ENCODE assay signal across 9 cellular contexts in genomic region chr5:146130440-146131045, GRCh38. TPM values are rescaled to one million over a fixed set of nuclear protein-coding genes. Genes with fewer than 3 reads are reported as not detected.
DNase-seq lines count a peak whose midpoint lies in the region; ATAC-seq, FAIRE-seq and TF ChIP-seq lines count a peak whose summit lies in the region.
"Had no signal": no experiment of that assay in that cellular context is flagged by ENCODE, and none has a peak within 500 bp of the region (broad histone marks: within the 10 kb centered on the region; RNA-seq: fewer than 3 reads in every experiment).

No MANE protein-coding gene starts in this region.

- peaks cover 54% of the 10 kb centered on the region for H3K36me3 ChIP-seq in Karpas-422 (ENCODE audit: insufficient read depth, low read length)
- peaks cover 18% of the 10 kb centered on the region for H3K36me3 ChIP-seq in bronchial epithelial cell (ENCODE audit: control insufficient read depth, insufficient read depth, low read length)
- H3K36me3 ChIP-seq in mucosa of descending colon (ENCODE audit: low read depth), result peaks cover 4% of the 10 kb centered on the region

- H3K4me1 ChIP-seq in Karpas-422 (ENCODE audit: low read length), result peaks cover 13% of the 10 kb centered on the region
- no peaks in the 10 kb centered on the region for H3K4me1 ChIP-seq in mucosa of descending colon (ENCODE audit: low read depth)

- H3K27ac Mint-ChIP-seq in Calu3 (ENCODE audit: unreplicated experiment), result no peak overlapping the region
- H3K27ac Mint-ChIP-seq: immature natural killer cell had no signal

- DNase-seq in Calu3, result no peak
- peak; percentile 68 for DNase-seq in Karpas-422
- DNase-seq in bronchial epithelial cell (ENCODE audit: low read depth), result peak; percentile 36
- no peak for DNase-seq in mucosa of descending colon
- no peak for DNase-seq in stimulated activated CD4-positive, alpha-beta T cell treated with anti-CD3 and anti-CD28 coated beads, Interleukin-2, amount 100 ng/mL, for 48 hours

- no peak overlapping the region for H3K27ac ChIP-seq in Karpas-422 (ENCODE audit: low read length)

- ATAC-seq in mucosa of descending colon (no peak), HG02678 (IDR thresholded peaks at IDR 0.05; ENCODE audit: unreplicated experiment) (no peak), HG03457 (IDR thresholded peaks at IDR 0.05; ENCODE audit: unreplicated experiment) (no peak), GM21423 (IDR thresholded peaks at IDR 0.05; ENCODE audit: unreplicated experiment) (no peak)

- intact Hi-C loops in Calu3 (cut with micrococcal nuclease; ENCODE audit: unreplicated experiment), result loop anchor here (1.0 kb wide), 1 partner anchor 1927 kb away; no protein-coding TSS in a partner anchor
- intact Hi-C loops in mucosa of descending colon (cut with DNase I, micrococcal nuclease), result no loop called here

- no peaks in the 10 kb centered on the region for H3K9me3 ChIP-seq in Karpas-422 (ENCODE audit: low read length)
- no peaks in the 10 kb centered on the region for H3K9me3 ChIP-seq in mucosa of descending colon

- H3K9me3 Mint-ChIP-seq in Calu3 (ENCODE audit: low read depth, unreplicated experiment), result no peaks in the 10 kb centered on the region
- H3K9me3 Mint-ChIP-seq: immature natural killer cell had no signal

- H3K4me3 ChIP-seq in Karpas-422 (ENCODE audit: low read length) (no peak overlapping the region), bronchial epithelial cell (ENCODE audit: low read depth, low read length) (no peak overlapping the region), mucosa of descending colon (no peak overlapping the region)

- H3K27me3 ChIP-seq in Karpas-422 (ENCODE audit: low read length), result no peaks in the 10 kb centered on the region
- no peaks in the 10 kb centered on the region for H3K27me3 ChIP-seq in bronchial epithelial cell (ENCODE audit: control insufficient read depth, insufficient read depth, low read length)

- no peak for FAIRE-seq in bronchial epithelial cell (lab: Jason Lieb, UNC)

- H3K4me1 Mint-ChIP-seq in Calu3 (ENCODE audit: low read depth, unreplicated experiment), result no peaks in the 10 kb centered on the region
- H3K4me1 Mint-ChIP-seq: immature natural killer cell had no signal

- H4K20me1 ChIP-seq in Karpas-422 (ENCODE audit: insufficient read depth, low read depth, low read length), result peaks cover 4% of the 10 kb centered on the region

- no peak overlapping the region for H3K9ac ChIP-seq in Karpas-422 (ENCODE audit: low read length)

- H3K79me2 ChIP-seq in Karpas-422 (ENCODE audit: low read length), result peaks cover 4% of the 10 kb centered on the region; the same call in 1 of the 2 replicates

- H3K9me2 ChIP-seq in Karpas-422 (replicated peaks; ENCODE audit: insufficient read depth, low read length), result no peaks in the 10 kb centered on the region

- H3K4me2 ChIP-seq in Karpas-422 (ENCODE audit: low read depth, low read length, poor library complexity, severe bottlenecking), result no peak overlapping the region

- BruUV-seq in Calu3 (replicated peaks; lab: Mats Ljungman, UMichigan), result no TSS peak

- CTCF ChIA-PET in Calu3 (lab: Charles Lee), result interaction anchor here (0.7 to 1.2 kb wide), 2 partner anchors 10 to 242 kb away, joined by 3 read pairs; no protein-coding TSS in a partner anchor

- TF ChIP-seq CTCF in Calu3 (IDR thresholded peaks at IDR 0.05; ENCODE audit: unreplicated experiment) (peak; percentile 54), bronchial epithelial cell (IDR thresholded peaks at IDR 0.05; ENCODE audit: insufficient read depth, low read length, severe bottlenecking) (peak; percentile 26), mucosa of descending colon (IDR thresholded peaks at IDR 0.05) (peak; percentile 8)

- H2AFZ ChIP-seq in Karpas-422 (ENCODE audit: low read length), result no peak overlapping the region

- H3K27me3 Mint-ChIP-seq in Calu3 (ENCODE audit: unreplicated experiment), result no peaks in the 10 kb centered on the region

- H3K36me3 Mint-ChIP-seq in Calu3 (ENCODE audit: insufficient read depth, unreplicated experiment), result peaks cover 67% of the 10 kb centered on the region

- H3K4me3 Mint-ChIP-seq in Calu3 (ENCODE audit: low read depth, unreplicated experiment), result no peak overlapping the region
- H3K4me3 Mint-ChIP-seq: immature natural killer cell had no signal

RNA-seq across cellular contexts. Expression of gene PLAC8L1, which starts 25.2 kb away (rescaled TPM):
- total RNA-seq in Calu3 (2022), result 1.4 and 3.8 TPM in 2 replicates
- total RNA-seq in Karpas-422 (2014; rRNA removed; shearing (Covaris generic); ENCODE audit: low replicate concordance), result 2.0 TPM in 1 of 2 replicates, not detected in the other
- 0.38 and 0.53 TPM in 2 replicates for total RNA-seq in bronchial epithelial cell
- under 1 TPM in 1 of 3 donors, not detected in 2; 0.70 TPM for total RNA-seq in mucosa of descending colon

RNA-seq across cellular contexts. Expression of gene LARS1, which starts 51.9 kb away (rescaled TPM):
- total RNA-seq in Calu3 (2022) (189 and 224 TPM in 2 replicates), bronchial epithelial cell (204 and 309 TPM in 2 replicates), mucosa of descending colon (100 to 1,000 TPM in 1 of 3 donors, 10 to 100 TPM in 2; 73.4 to 105 (median 74.3) TPM)
- total RNA-seq in Karpas-422 (2014; rRNA removed; shearing (Covaris generic); ENCODE audit: low replicate concordance), result 168 and 172 TPM in 2 replicates

Comparison
In these comparisons a context has a peak if more than half of its experiments do, and no peak if none do; other contexts are left out.
1. DNase-seq: peak in Karpas-422 (single experiment) and bronchial epithelial cell (single experiment); none in Calu3 (single experiment), mucosa of descending colon (0 of 3) and stimulated activated CD4-positive, alpha-beta T cell treated with anti-CD3 and anti-CD28 coated beads, Interleukin-2, amount 100 ng/mL, for 48 hours (0 of 2).
2. Peak in every context shown above with its lines, with median percentiles within 50 percentile points of each other: CTCF ChIP-seq.